1 cellular context compared by ENCODE assay signal in genomic region chr21:33588485-33589335, GRCh38.
TF ChIP-seq lines count a peak whose summit lies in the region.

Gene DONSON (minus strand): TSS chr21:33588684. CDS start chr21:33588641, 43 bp downstream.

TF ChIP-seq in HepG2, 621 proteins besides CTCF, POLR2A, EP300 and RAD21 (continued from another document):
- no peak for TF ChIP-seq ZBTB21 (CRISPR knock-in tag; IDR thresholded peaks at IDR 0.05)
